Comparison of ENCODE assay signal across 7 cellular contexts in the genomic region with DNA sequence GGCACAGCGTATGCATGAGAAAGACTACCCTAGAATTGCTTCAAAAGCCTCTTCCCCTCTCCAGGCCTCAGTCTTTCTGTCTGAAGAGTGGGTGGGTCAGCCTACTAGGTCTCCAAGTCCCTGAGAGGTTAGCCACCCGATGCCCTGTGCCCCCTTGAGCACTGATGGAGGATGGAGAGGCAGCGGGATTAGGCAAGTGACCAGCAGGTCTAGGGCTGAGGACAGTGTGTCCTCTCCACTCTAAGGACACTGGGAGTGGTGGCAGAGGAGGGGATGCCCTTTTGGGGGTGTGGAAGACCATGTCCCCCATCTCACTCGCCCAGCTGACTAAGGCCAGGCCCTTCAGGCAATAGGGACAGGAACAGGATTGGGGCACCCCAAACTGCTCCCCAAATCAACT.
"Had no signal": no experiment of that assay in that cellular context is flagged by ENCODE, and none has a peak within 500 bp of the region (broad histone marks: within the 10 kb centered on the region; RNA-seq: fewer than 3 reads in every experiment).

No MANE protein-coding gene starts in this region.

- H2AFZ ChIP-seq: GM23248 had no signal

- H3K9ac ChIP-seq: GM23248 had no signal

- H3K27ac ChIP-seq: GM23248 had no signal

- H3K4me3 ChIP-seq: GM23248 had no signal

- FAIRE-seq: H54, HepG2 had no signal

- DNase-seq: GOT3, H9, KBM-7 had no signal

- H3K4me3 Mint-ChIP-seq: H9 had no signal

- H3K36me3 Mint-ChIP-seq: IgD-negative memory B cell had no signal

- H3K27me3 Mint-ChIP-seq: IgD-negative memory B cell had no signal

- H3K27ac Mint-ChIP-seq: H9, IgD-negative memory B cell had no signal
